ENCODE assay signal across 31 cellular contexts in the genomic region with DNA sequence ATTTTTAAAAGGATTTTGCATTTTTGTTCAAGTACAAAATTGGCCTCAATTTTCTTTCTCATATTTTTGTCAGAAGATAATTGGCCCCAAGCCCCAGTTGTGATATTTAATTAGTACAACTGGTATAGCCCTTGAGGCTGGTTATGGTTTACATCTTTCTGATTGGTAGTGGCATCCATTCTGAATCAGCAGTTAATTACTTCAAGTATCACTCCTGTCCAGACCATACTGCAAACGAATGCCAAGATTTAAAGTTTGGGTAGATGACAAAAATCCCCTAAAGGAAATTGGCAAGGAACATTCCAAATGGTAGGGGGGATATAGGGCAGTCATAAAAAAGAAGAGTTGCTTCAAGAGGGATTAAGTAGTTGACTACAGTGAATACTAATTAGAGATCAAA. TPM values are rescaled to one million over a fixed set of nuclear protein-coding genes. Genes with fewer than 3 reads are reported as not detected.
"Had no signal": no experiment of that assay in that cellular context is flagged by ENCODE, and none has a peak within 500 bp of the region (broad histone marks: within the 10 kb centered on the region; RNA-seq: fewer than 3 reads in every experiment).

No MANE protein-coding gene starts in this region.

- H3K4me1 ChIP-seq: colonic mucosa, prostate gland, uterus had no signal

- FAIRE-seq: pancreas, small intestine had no signal

- H3K4me3 Mint-ChIP-seq: activated CD4-positive, alpha-beta T cell treated with anti-CD3 and anti-CD28 coated beads for 36 hours; activated CD8-positive, alpha-beta memory T cell treated with anti-CD3 and anti-CD28 coated beads, Interleukin-2, amount 10 ng/mL, durations not matched to agents 7 days and 5 days; activated CD8-positive, alpha-beta T cell treated with anti-CD3 and anti-CD28 coated beads, Interleukin-2, amount 10 ng/mL, durations not matched to agents 7 days and 5 days; brain; mesothelial cell of epicardium; nephron progenitor cell; stimulated activated effector memory CD8-positive, alpha-beta T cell treated with anti-CD3 and anti-CD28 coated beads, Interleukin-12 subunit alpha, Interleukin-12 subunit beta, amount 100 ng/mL, for 72 hours; stimulated activated naive CD8-positive, alpha-beta T cell treated with anti-CD3 and anti-CD28 coated beads, Interleukin-15, amount 100 ng/mL, for 72 hours; type B pancreatic cell had no signal

- H2AFZ ChIP-seq: hepatocyte had no signal

- H3K4me2 ChIP-seq: hepatocyte had no signal

- H3K4me1 Mint-ChIP-seq: activated CD4-positive, alpha-beta T cell treated with anti-CD3 and anti-CD28 coated beads for 36 hours; activated CD8-positive, alpha-beta memory T cell treated with anti-CD3 and anti-CD28 coated beads, Interleukin-2, amount 10 ng/mL, durations not matched to agents 7 days and 5 days; naive B cell; stimulated activated effector memory CD8-positive, alpha-beta T cell treated with anti-CD3 and anti-CD28 coated beads, Interleukin-12 subunit alpha, Interleukin-12 subunit beta, amount 100 ng/mL, for 72 hours; stimulated activated naive CD8-positive, alpha-beta T cell treated with anti-CD3 and anti-CD28 coated beads, Interleukin-15, amount 100 ng/mL, for 72 hours had no signal

- H3K36me3 Mint-ChIP-seq: activated CD8-positive, alpha-beta memory T cell treated with anti-CD3 and anti-CD28 coated beads, Interleukin-2, amount 10 ng/mL, durations not matched to agents 7 days and 5 days; activated naive CD4-positive, alpha-beta T cell treated with anti-CD3 and anti-CD28 coated beads, Interleukin-2, amount 50 U/mL, for 72 hours; brain; mesothelial cell of epicardium; naive B cell; stimulated activated effector memory CD8-positive, alpha-beta T cell treated with anti-CD3 and anti-CD28 coated beads, Interleukin-12 subunit alpha, Interleukin-12 subunit beta, amount 100 ng/mL, for 72 hours; type B pancreatic cell had no signal

- H3K4me3 ChIP-seq: ascending aorta, cardiac muscle cell, colonic mucosa, gastroesophageal sphincter, hepatocyte, pancreas, prostate gland, sigmoid colon, uterus had no signal

- H3K27ac ChIP-seq: ascending aorta, cardiac muscle cell, colonic mucosa, gastroesophageal sphincter, hepatocyte, neutrophil, pancreas, prostate gland, sigmoid colon, uterus had no signal

- H3K36me3 ChIP-seq: ascending aorta, cardiac muscle cell, colonic mucosa, gastroesophageal sphincter, neutrophil, pancreas, prostate gland, sigmoid colon, uterus had no signal

- ATAC-seq: activated CD4-positive, alpha-beta T cell treated with anti-CD3 and anti-CD28 coated beads for 36 hours; activated CD8-positive, alpha-beta memory T cell treated with anti-CD3 and anti-CD28 coated beads, Interleukin-2, amount 10 ng/mL, durations not matched to agents 7 days and 5 days; activated CD8-positive, alpha-beta T cell treated with anti-CD3 and anti-CD28 coated beads, Interleukin-2, amount 10 ng/mL, durations not matched to agents 7 days and 5 days; activated naive CD4-positive, alpha-beta T cell treated with anti-CD3 and anti-CD28 coated beads, Interleukin-2, amount 50 U/mL, for 72 hours; gastroesophageal sphincter; pancreas; stimulated activated effector memory CD8-positive, alpha-beta T cell treated with anti-CD3 and anti-CD28 coated beads, Interleukin-12 subunit alpha, Interleukin-12 subunit beta, amount 100 ng/mL, for 72 hours; stimulated activated naive CD8-positive, alpha-beta T cell treated with anti-CD3 and anti-CD28 coated beads, Interleukin-15, amount 100 ng/mL, for 72 hours had no signal

- H3K9me3 Mint-ChIP-seq: activated naive CD4-positive, alpha-beta T cell treated with anti-CD3 and anti-CD28 coated beads, Interleukin-2, amount 50 U/mL, for 72 hours; activated T-helper 2 cell treated with anti-CD3 and anti-CD28 coated beads, Interferon-gamma antibody, Interleukin-2, Interleukin-4, amounts not matched to agents 10 μg/mL and 5 μg/mL and 100 μg/mL, durations not matched to agents 14 hours and 24 hours and 36 hours; brain; mesothelial cell of epicardium; nephron progenitor cell; stimulated activated effector memory CD8-positive, alpha-beta T cell treated with anti-CD3 and anti-CD28 coated beads, Interleukin-12 subunit alpha, Interleukin-12 subunit beta, amount 100 ng/mL, for 72 hours; stimulated activated naive CD8-positive, alpha-beta T cell treated with anti-CD3 and anti-CD28 coated beads, Interleukin-15, amount 100 ng/mL, for 72 hours; type B pancreatic cell had no signal

- H3K79me2 ChIP-seq: hepatocyte had no signal

- H3K27me3 ChIP-seq: ascending aorta, cardiac muscle cell, colonic mucosa, gastroesophageal sphincter, hepatocyte, pancreas, sigmoid colon, uterus had no signal

- DNase-seq: activated CD4-positive, alpha-beta T cell treated with anti-CD3 and anti-CD28 coated beads for 36 hours; activated CD4-positive, CD25-positive, alpha-beta regulatory T cell; activated CD8-positive, alpha-beta memory T cell treated with anti-CD3 and anti-CD28 coated beads, Interleukin-2, amount 10 ng/mL, durations not matched to agents 7 days and 5 days; activated CD8-positive, alpha-beta T cell treated with anti-CD3 and anti-CD28 coated beads, Interleukin-2, amount 10 ng/mL, durations not matched to agents 7 days and 5 days; activated T-cell treated with anti-CD3 and anti-CD28 coated beads, Interleukin-2, amount 50 U/mL, for 48 hours; cerebellar nuclear complex; colonic mucosa; effector CD8-positive, alpha-beta T cell; islet precursor cell; mammary epithelial cell; naive B cell; nephron progenitor cell; pancreas; sigmoid colon; small intestine; stimulated activated CD4-positive, alpha-beta T cell treated with anti-CD3 and anti-CD28 coated beads, Interleukin-4, amount 100 ng/mL, for 24 hours; stimulated activated naive CD8-positive, alpha-beta T cell treated with anti-CD3 and anti-CD28 coated beads, Interleukin-15, amount 100 ng/mL, for 72 hours; substantia nigra; uterus had no signal

- H3K27ac Mint-ChIP-seq: activated CD4-positive, alpha-beta T cell treated with anti-CD3 and anti-CD28 coated beads for 36 hours; activated CD8-positive, alpha-beta memory T cell treated with anti-CD3 and anti-CD28 coated beads, Interleukin-2, amount 10 ng/mL, durations not matched to agents 7 days and 5 days; activated CD8-positive, alpha-beta T cell treated with anti-CD3 and anti-CD28 coated beads, Interleukin-2, amount 10 ng/mL, durations not matched to agents 7 days and 5 days; activated naive CD4-positive, alpha-beta T cell treated with anti-CD3 and anti-CD28 coated beads, Interleukin-2, amount 50 U/mL, for 72 hours; activated T-helper 2 cell treated with anti-CD3 and anti-CD28 coated beads, Interferon-gamma antibody, Interleukin-2, Interleukin-4, amounts not matched to agents 10 μg/mL and 5 μg/mL and 100 μg/mL, durations not matched to agents 14 hours and 24 hours and 36 hours; mesothelial cell of epicardium; nephron progenitor cell; stimulated activated effector memory CD8-positive, alpha-beta T cell treated with anti-CD3 and anti-CD28 coated beads, Interleukin-12 subunit alpha, Interleukin-12 subunit beta, amount 100 ng/mL, for 72 hours; stimulated activated naive CD8-positive, alpha-beta T cell treated with anti-CD3 and anti-CD28 coated beads, Interleukin-15, amount 100 ng/mL, for 72 hours; type B pancreatic cell had no signal

- H3K27me3 Mint-ChIP-seq: brain; stimulated activated naive CD8-positive, alpha-beta T cell treated with anti-CD3 and anti-CD28 coated beads, Interleukin-15, amount 100 ng/mL, for 72 hours; type B pancreatic cell had no signal

- H3K9me3 ChIP-seq: ascending aorta, colonic mucosa, gastroesophageal sphincter, neutrophil, pancreas, prostate gland, sigmoid colon, uterus had no signal

RNA-seq across cellular contexts. Expression of gene MYPN, which starts 23.1 kb away (rescaled TPM):
- total RNA-seq: activated CD4-positive, alpha-beta T cell treated with anti-CD3 and anti-CD28 coated beads for 36 hours; activated CD8-positive, alpha-beta memory T cell treated with anti-CD3 and anti-CD28 coated beads, Interleukin-2, amount 10 ng/mL, durations not matched to agents 7 days and 5 days; activated CD8-positive, alpha-beta T cell treated with anti-CD3 and anti-CD28 coated beads, Interleukin-2, amount 10 ng/mL, durations not matched to agents 7 days and 5 days; activated naive CD4-positive, alpha-beta T cell treated with anti-CD3 and anti-CD28 coated beads, Interleukin-2, amount 50 U/mL, for 72 hours; activated T-helper 2 cell treated with anti-CD3 and anti-CD28 coated beads, Interferon-gamma antibody, Interleukin-2, Interleukin-4, amounts not matched to agents 10 μg/mL and 5 μg/mL and 100 μg/mL, durations not matched to agents 14 hours and 24 hours and 36 hours; ascending aorta; hepatocyte; mesothelial cell of epicardium; sigmoid colon; uterus had no signal
- polyA plus RNA-seq: hepatocyte had no signal
